8 cellular contexts compared by ENCODE assay signal in genomic region chr19:17075035-17075859, GRCh38. TPM values are rescaled to one million over a fixed set of nuclear protein-coding genes. Genes with fewer than 3 reads are reported as not detected.
DNase-seq lines count a peak whose midpoint lies in the region; ATAC-seq, FAIRE-seq and TF ChIP-seq lines count a peak whose summit lies in the region.

A gene with protein sequence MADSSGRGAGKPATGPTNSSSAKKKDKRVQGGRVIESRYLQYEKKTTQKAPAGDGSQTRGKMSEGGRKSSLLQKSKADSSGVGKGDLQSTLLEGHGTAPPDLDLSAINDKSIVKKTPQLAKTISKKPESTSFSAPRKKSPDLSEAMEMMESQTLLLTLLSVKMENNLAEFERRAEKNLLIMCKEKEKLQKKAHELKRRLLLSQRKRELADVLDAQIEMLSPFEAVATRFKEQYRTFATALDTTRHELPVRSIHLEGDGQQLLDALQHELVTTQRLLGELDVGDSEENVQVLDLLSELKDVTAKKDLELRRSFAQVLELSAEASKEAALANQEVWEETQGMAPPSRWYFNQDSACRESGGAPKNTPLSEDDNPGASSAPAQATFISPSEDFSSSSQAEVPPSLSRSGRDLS (minus strand): TSS chr19:17075452. CDS start chr19:17075422, 30 bp downstream.
A gene with protein sequence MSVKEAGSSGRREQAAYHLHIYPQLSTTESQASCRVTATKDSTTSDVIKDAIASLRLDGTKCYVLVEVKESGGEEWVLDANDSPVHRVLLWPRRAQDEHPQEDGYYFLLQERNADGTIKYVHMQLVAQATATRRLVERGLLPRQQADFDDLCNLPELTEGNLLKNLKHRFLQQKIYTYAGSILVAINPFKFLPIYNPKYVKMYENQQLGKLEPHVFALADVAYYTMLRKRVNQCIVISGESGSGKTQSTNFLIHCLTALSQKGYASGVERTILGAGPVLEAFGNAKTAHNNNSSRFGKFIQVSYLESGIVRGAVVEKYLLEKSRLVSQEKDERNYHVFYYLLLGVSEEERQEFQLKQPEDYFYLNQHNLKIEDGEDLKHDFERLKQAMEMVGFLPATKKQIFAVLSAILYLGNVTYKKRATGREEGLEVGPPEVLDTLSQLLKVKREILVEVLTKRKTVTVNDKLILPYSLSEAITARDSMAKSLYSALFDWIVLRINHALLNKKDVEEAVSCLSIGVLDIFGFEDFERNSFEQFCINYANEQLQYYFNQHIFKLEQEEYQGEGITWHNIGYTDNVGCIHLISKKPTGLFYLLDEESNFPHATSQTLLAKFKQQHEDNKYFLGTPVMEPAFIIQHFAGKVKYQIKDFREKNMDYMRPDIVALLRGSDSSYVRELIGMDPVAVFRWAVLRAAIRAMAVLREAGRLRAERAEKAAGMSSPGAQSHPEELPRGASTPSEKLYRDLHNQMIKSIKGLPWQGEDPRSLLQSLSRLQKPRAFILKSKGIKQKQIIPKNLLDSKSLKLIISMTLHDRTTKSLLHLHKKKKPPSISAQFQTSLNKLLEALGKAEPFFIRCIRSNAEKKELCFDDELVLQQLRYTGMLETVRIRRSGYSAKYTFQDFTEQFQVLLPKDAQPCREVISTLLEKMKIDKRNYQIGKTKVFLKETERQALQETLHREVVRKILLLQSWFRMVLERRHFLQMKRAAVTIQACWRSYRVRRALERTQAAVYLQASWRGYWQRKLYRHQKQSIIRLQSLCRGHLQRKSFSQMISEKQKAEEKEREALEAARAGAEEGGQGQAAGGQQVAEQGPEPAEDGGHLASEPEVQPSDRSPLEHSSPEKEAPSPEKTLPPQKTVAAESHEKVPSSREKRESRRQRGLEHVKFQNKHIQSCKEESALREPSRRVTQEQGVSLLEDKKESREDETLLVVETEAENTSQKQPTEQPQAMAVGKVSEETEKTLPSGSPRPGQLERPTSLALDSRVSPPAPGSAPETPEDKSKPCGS (N-terminal part only) (plus strand): TSS chr19:17075777. CDS start chr19:17101718, 25,941 bp downstream.

- H3K9ac ChIP-seq in Loucy (ENCODE audit: low read depth, low read length, poor library complexity, severe bottlenecking): peak within 1 kb of the TSS; percentile 96
- H3K9ac ChIP-seq in fibroblast of lung (ENCODE audit: insufficient read depth, low read length): peak within 1 kb of the TSS; percentile 83

- peak; percentile 99 for DNase-seq in EL
- DNase-seq in H54 (ENCODE audit: insufficient read length, low spot score): peak; percentile 95
- DNase-seq in RWPE2 (ENCODE audit: low spot score): peak; percentile 99
- DNase-seq in fibroblast of lung (ENCODE audit: low read depth in 2 of 2): peak; percentile 100
- peak; percentile 96 to 100 (median 100) for DNase-seq in naive thymus-derived CD4-positive, alpha-beta T cell

- H3K36me3 ChIP-seq in Loucy (ENCODE audit: insufficient read depth, low read length) (peaks cover 6% of the 10 kb centered on the region; the same call in 1 of the 2 replicates), RWPE2 (ENCODE audit: low read depth) (peaks cover 21% of the 10 kb centered on the region), fibroblast of lung (ENCODE audit: control insufficient read depth, insufficient read depth, low read length) (no peaks in the 10 kb centered on the region)
- H3K36me3 ChIP-seq in naive thymus-derived CD4-positive, alpha-beta T cell (ENCODE audit: control insufficient read depth in 2 of 3, insufficient read depth in 3 of 3, low read length in 3 of 3): peaks cover 0 to 23% (median 0%) of the 10 kb centered on the region in 3 experiments

- H3K79me2 ChIP-seq in Loucy (ENCODE audit: insufficient read depth, low read length): peaks cover 93% of the 10 kb centered on the region
- H3K79me2 ChIP-seq in fibroblast of lung (ENCODE audit: control insufficient read depth, insufficient read depth, low read length): peaks cover 62% of the 10 kb centered on the region

- H3K27me3 Mint-ChIP-seq in activated T-helper 17 cell treated with anti-CD3 and anti-CD28 coated beads, Interleukin-2, amount 50 U/mL, for 72 hours: no peaks in the 10 kb centered on the region
- no peaks in the 10 kb centered on the region for H3K27me3 Mint-ChIP-seq in naive thymus-derived CD4-positive, alpha-beta T cell
- no peaks in the 10 kb centered on the region for H3K27me3 Mint-ChIP-seq in stimulated activated memory B cell treated with anti-CD40 and anti-IgM and Interleukin-4, amounts not matched to agents 10 μg/mL and 1 μg/mL and 100 μg/mL, for 72 hours

- H4K20me1 ChIP-seq in Loucy (ENCODE audit: insufficient read depth, low read length, poor library complexity, severe bottlenecking): peaks cover 59% of the 10 kb centered on the region
- no peaks in the 10 kb centered on the region for H4K20me1 ChIP-seq in fibroblast of lung (ENCODE audit: control insufficient read depth, extremely low read depth, insufficient read depth, low read length)

- FAIRE-seq in H54 (lab: Jason Lieb, UNC): no peak

- H3F3A ChIP-seq in Loucy (ENCODE audit: low read depth): no peaks in the 10 kb centered on the region

- H3K27me3 ChIP-seq in Loucy (ENCODE audit: insufficient read depth, low read length, poor library complexity, severe bottlenecking) (no peaks in the 10 kb centered on the region), RWPE2 (ENCODE audit: insufficient read depth, poor library complexity, severe bottlenecking) (no peaks in the 10 kb centered on the region), fibroblast of lung (ENCODE audit: control insufficient read depth, insufficient read depth, low read length) (no peaks in the 10 kb centered on the region)
- H3K27me3 ChIP-seq in naive thymus-derived CD4-positive, alpha-beta T cell (ENCODE audit: control insufficient read depth in 2 of 2, insufficient read depth in 2 of 2, low read length in 2 of 2): no peaks in the 10 kb centered on the region

- ATAC-seq in RWPE2 (ENCODE audit: low read depth): peak; percentile 75
- peak; percentile 80 for ATAC-seq in activated T-helper 17 cell treated with anti-CD3 and anti-CD28 coated beads, Interleukin-2, amount 50 U/mL, for 72 hours (replicated peaks)
- ATAC-seq in naive thymus-derived CD4-positive, alpha-beta T cell: peak; percentile 98
- ATAC-seq in stimulated activated memory B cell treated with anti-CD40 and anti-IgM and Interleukin-4, amounts not matched to agents 10 μg/mL and 1 μg/mL and 100 μg/mL, for 72 hours: peak; percentile 94

- peaks cover 33% of the 10 kb centered on the region for H3K4me1 Mint-ChIP-seq in activated T-helper 17 cell treated with anti-CD3 and anti-CD28 coated beads, Interleukin-2, amount 50 U/mL, for 72 hours
- H3K4me1 Mint-ChIP-seq in naive thymus-derived CD4-positive, alpha-beta T cell: peaks cover 45 to 65% (median 55%) of the 10 kb centered on the region in 7 donors
- H3K4me1 Mint-ChIP-seq in stimulated activated memory B cell treated with anti-CD40 and anti-IgM and Interleukin-4, amounts not matched to agents 10 μg/mL and 1 μg/mL and 100 μg/mL, for 72 hours: peaks cover 73% of the 10 kb centered on the region

- intact Hi-C loops in naive thymus-derived CD4-positive, alpha-beta T cell (cut with micrococcal nuclease): loop anchor here (1.0 to 10.0 kb wide), 20 partner anchors 50 to 963 kb away; partner anchors contain the start of genes BABAM1 (in 2 of the 2), DDA1 (in 2 of the 2), GTPBP3 (in 2 of the 2) and MED26 (in 2 of the 2)

- CTCF ChIA-PET in naive thymus-derived CD4-positive, alpha-beta T cell (lab: Charles Lee): interaction anchor here (0.7 kb wide), 1 partner anchor 208 kb away, joined by 3 read pairs; no protein-coding TSS in a partner anchor

- H3K36me3 Mint-ChIP-seq in activated T-helper 17 cell treated with anti-CD3 and anti-CD28 coated beads, Interleukin-2, amount 50 U/mL, for 72 hours (ENCODE audit: low read depth): peaks cover 54% of the 10 kb centered on the region
- H3K36me3 Mint-ChIP-seq in naive thymus-derived CD4-positive, alpha-beta T cell: peaks cover 0 to 13% (median 4%) of the 10 kb centered on the region in 5 donors
- peaks cover 27% of the 10 kb centered on the region for H3K36me3 Mint-ChIP-seq in stimulated activated memory B cell treated with anti-CD40 and anti-IgM and Interleukin-4, amounts not matched to agents 10 μg/mL and 1 μg/mL and 100 μg/mL, for 72 hours

- no peaks in the 10 kb centered on the region for H3K9me3 Mint-ChIP-seq in activated T-helper 17 cell treated with anti-CD3 and anti-CD28 coated beads, Interleukin-2, amount 50 U/mL, for 72 hours
- peaks cover 0 to 2% (median 0%) of the 10 kb centered on the region in 11 donors for H3K9me3 Mint-ChIP-seq in naive thymus-derived CD4-positive, alpha-beta T cell
- no peaks in the 10 kb centered on the region for H3K9me3 Mint-ChIP-seq in stimulated activated memory B cell treated with anti-CD40 and anti-IgM and Interleukin-4, amounts not matched to agents 10 μg/mL and 1 μg/mL and 100 μg/mL, for 72 hours

- H3K4me3 ChIP-seq in Loucy (ENCODE audit: low read length, poor library complexity, severe bottlenecking) (peak within 1 kb of the TSS; percentile 99), RWPE2 (ENCODE audit: severe bottlenecking) (peak within 1 kb of the TSS; percentile 80), fibroblast of lung (replicated peaks in 1 of 4; ENCODE audit: control extremely low read depth in 1 of 4, insufficient read depth in 1 of 4, low read depth in 3 of 4, low read length in 4 of 4) (peak within 1 kb of the TSS; percentile 67 to 85 (median 82))
- peak within 1 kb of the TSS; percentile 94 for H3K4me3 ChIP-seq in naive thymus-derived CD4-positive, alpha-beta T cell (ENCODE audit: low read length)

- H3K27ac Mint-ChIP-seq in activated T-helper 17 cell treated with anti-CD3 and anti-CD28 coated beads, Interleukin-2, amount 50 U/mL, for 72 hours: peak within 1 kb of the TSS; percentile 97
- H3K27ac Mint-ChIP-seq in naive thymus-derived CD4-positive, alpha-beta T cell: peak within 1 kb of the TSS; percentile 86 to 99 (median 97)
- H3K27ac Mint-ChIP-seq in stimulated activated memory B cell treated with anti-CD40 and anti-IgM and Interleukin-4, amounts not matched to agents 10 μg/mL and 1 μg/mL and 100 μg/mL, for 72 hours: peak within 1 kb of the TSS; percentile 88

- H3K9me2 ChIP-seq in Loucy (replicated peaks; ENCODE audit: low read depth, low read length): no peaks in the 10 kb centered on the region

- TF ChIP-seq POLR2A in H54 (IDR thresholded peaks at IDR 0.05; ENCODE audit: low read depth, low read length): peak; percentile 46

- H3K9me3 ChIP-seq in Loucy (ENCODE audit: insufficient read depth, low read depth, low read length) (no peaks in the 10 kb centered on the region), RWPE2 (ENCODE audit: severe bottlenecking) (no peaks in the 10 kb centered on the region), fibroblast of lung (ENCODE audit: control insufficient read depth, insufficient read depth, low read depth, low read length) (no peaks in the 10 kb centered on the region)
- H3K9me3 ChIP-seq in naive thymus-derived CD4-positive, alpha-beta T cell (ENCODE audit: control insufficient read depth in 2 of 3, low read length in 3 of 3): no peaks in the 10 kb centered on the region

- POLR2A ChIA-PET in naive thymus-derived CD4-positive, alpha-beta T cell (lab: Charles Lee): interaction anchor here (0.7 to 5.0 kb wide), 9 partner anchors 10 to 206 kb away, joined by 3 to 56 read pairs (median 5); partner anchors contain the start of genes ANKLE1, BABAM1 and USE1

- H3K4me2 ChIP-seq in Loucy (ENCODE audit: low read depth, low read length, poor library complexity, severe bottlenecking) (peak within 1 kb of the TSS; percentile 100), fibroblast of lung (ENCODE audit: extremely low read depth, insufficient read depth, low read length) (peak within 1 kb of the TSS; percentile 88)

- TF ChIP-seq CTCF in Loucy (conservative IDR thresholded peaks at IDR 0.05; ENCODE audit: low read length) (no peak), RWPE2 (IDR thresholded peaks at IDR 0.05; ENCODE audit: poor library complexity, severe bottlenecking) (no peak), fibroblast of lung (conservative IDR thresholded peaks at IDR 0.05 in 1 of 2, IDR thresholded peaks at IDR 0.05 in 1 of 2; ENCODE audit: low read depth in 1 of 2, low read length in 2 of 2) (no peak)

- H2AFZ ChIP-seq in Loucy (ENCODE audit: low read length) (peak within 1 kb of the TSS; percentile 90), fibroblast of lung (ENCODE audit: low read length) (peak within 1 kb of the TSS; percentile 87)

- H3K4me1 ChIP-seq in Loucy (ENCODE audit: insufficient read depth, low read length, poor library complexity, severe bottlenecking) (peaks cover 47% of the 10 kb centered on the region), RWPE2 (ENCODE audit: insufficient read depth, poor library complexity, severe bottlenecking) (peaks cover 21% of the 10 kb centered on the region), fibroblast of lung (ENCODE audit: control insufficient read depth, extremely low read depth, insufficient read depth, low read length) (peaks cover 22% of the 10 kb centered on the region)
- H3K4me1 ChIP-seq in naive thymus-derived CD4-positive, alpha-beta T cell (ENCODE audit: control insufficient read depth in 2 of 2, insufficient read depth in 2 of 2, low read length in 2 of 2): peaks cover 28 to 32% of the 10 kb centered on the region in 2 donors

- H3K27ac ChIP-seq in RWPE2 (ENCODE audit: poor library complexity, severe bottlenecking): peak within 1 kb of the TSS; percentile 40
- H3K27ac ChIP-seq in fibroblast of lung (ENCODE audit: insufficient read depth, low read length): peak within 1 kb of the TSS; percentile 86
- H3K27ac ChIP-seq in naive thymus-derived CD4-positive, alpha-beta T cell (ENCODE audit: low read depth, low read length): peak within 1 kb of the TSS; percentile 88

- H3K4me3 Mint-ChIP-seq in activated T-helper 17 cell treated with anti-CD3 and anti-CD28 coated beads, Interleukin-2, amount 50 U/mL, for 72 hours: peak within 1 kb of the TSS; percentile 99
- peak within 1 kb of the TSS; percentile 96 to 100 (median 98) for H3K4me3 Mint-ChIP-seq in naive thymus-derived CD4-positive, alpha-beta T cell
- peak within 1 kb of the TSS; percentile 98 for H3K4me3 Mint-ChIP-seq in stimulated activated memory B cell treated with anti-CD40 and anti-IgM and Interleukin-4, amounts not matched to agents 10 μg/mL and 1 μg/mL and 100 μg/mL, for 72 hours

RNA-seq across cellular contexts. Expression of the first gene that starts in this region (rescaled TPM):
- 10 to 100 TPM; 26.0 to 35.2 TPM for total RNA-seq in activated T-helper 17 cell treated with anti-CD3 and anti-CD28 coated beads, Interleukin-2, amount 50 U/mL, for 72 hours
- 2.0 and 2.1 TPM in 2 replicates for total RNA-seq in fibroblast of lung
- polyA plus RNA-seq in fibroblast of lung: 6.7 and 13.8 TPM in 2 replicates
- 5.0 and 12.2 TPM in 2 replicates for polyA plus RNA-seq in fibroblast of lung (2012)
- polyA minus RNA-seq in fibroblast of lung (ENCODE audit: low replicate concordance): 2.7 and 6.0 TPM in 2 replicates
- 10 to 100 TPM; 16.7 to 31.5 (median 19.3) TPM for total RNA-seq in naive thymus-derived CD4-positive, alpha-beta T cell
- polyA plus RNA-seq in naive thymus-derived CD4-positive, alpha-beta T cell: 10 to 100 TPM in 1 of 2 donors, 1 to 10 TPM in 1; 9.4 to 11.5 TPM

RNA-seq across cellular contexts. Expression of the second gene that starts in this region (rescaled TPM):
- total RNA-seq in activated T-helper 17 cell treated with anti-CD3 and anti-CD28 coated beads, Interleukin-2, amount 50 U/mL, for 72 hours: 100 to 1,000 TPM; 149 to 152 TPM
- total RNA-seq in fibroblast of lung: 44.2 and 52.5 TPM in 2 replicates
- polyA plus RNA-seq in fibroblast of lung: 32.5 and 39.5 TPM in 2 replicates
- 64.0 and 66.2 TPM in 2 replicates for polyA plus RNA-seq in fibroblast of lung (2012)
- polyA minus RNA-seq in fibroblast of lung (ENCODE audit: low replicate concordance): 143 and 156 TPM in 2 replicates
- total RNA-seq in naive thymus-derived CD4-positive, alpha-beta T cell: 100 to 1,000 TPM; 154 to 297 (median 205) TPM
- polyA plus RNA-seq in naive thymus-derived CD4-positive, alpha-beta T cell: 10 to 100 TPM in 1 of 2 donors, 1 to 10 TPM in 1; 5.6 to 26.2 TPM

Comparison
In these comparisons a context has a peak if more than half of its experiments do, and no peak if none do; other contexts are left out.
1. Peak in every context shown above with its lines: DNase-seq, ATAC-seq, H3K4me3 ChIP-seq and H3K27ac ChIP-seq.